30 cellular contexts compared by ENCODE assay signal in the genomic region with DNA sequence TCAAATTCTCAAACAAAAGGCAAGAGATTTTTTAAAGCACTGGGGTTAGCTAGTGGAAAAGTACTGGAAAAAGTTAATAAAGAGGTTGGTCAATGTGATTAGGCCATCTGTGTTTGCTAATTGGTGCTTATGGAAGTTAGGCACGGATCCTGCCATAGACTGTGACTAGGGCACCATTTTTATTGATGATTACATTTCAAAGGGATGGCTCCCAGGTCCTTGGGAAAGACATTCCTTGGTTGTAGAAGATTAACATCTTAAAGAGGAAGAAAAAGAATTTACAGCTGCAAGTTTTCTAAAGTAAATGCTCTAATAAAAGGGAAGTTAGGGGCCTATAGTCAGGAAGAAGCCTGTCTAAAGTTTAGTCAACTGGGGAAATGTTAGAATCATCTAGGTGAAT.
"Had no signal": no experiment of that assay in that cellular context is flagged by ENCODE, and none has a peak within 500 bp of the region (broad histone marks: within the 10 kb centered on the region; RNA-seq: fewer than 3 reads in every experiment).

No MANE protein-coding gene starts in this region.

- DNase-seq: colonic mucosa; effector CD8-positive, alpha-beta T cell; endodermal cell; foreskin keratinocyte; heart left ventricle; left cardiac atrium; left lung; mesenchymal stem cell; mucosa of descending colon; naive B cell; nucleus accumbens; posterior cingulate gyrus; psoas muscle; right cardiac atrium; sigmoid colon; spleen; stimulated activated CD4-positive, alpha-beta T cell treated with anti-CD3 and anti-CD28 coated beads, Interleukin-4, amount 100 ng/mL, for 4 hours; stimulated activated naive CD8-positive, alpha-beta T cell treated with anti-CD3 and anti-CD28 coated beads, Interleukin-15, Interleukin-2, amounts not matched to agents 100 U/mL and 50 U/mL, for 24 hours; upper lobe of left lung had no signal

- H3K27ac Mint-ChIP-seq: dendritic cell treated with granulocyte-macrophage colony-stimulating factor and Interleukin-4, amounts not matched to agents 40 ng/mL and 50 ng/mL, for 4 days; endodermal cell; mesothelial cell of epicardium; naive B cell; natural killer cell treated with Interleukin-12 subunit alpha and Interleukin-12 subunit beta and Interleukin-15 and Interleukin-18, amount 100 ng/mL, for 72 hours; stimulated activated memory B cell treated with anti-CD40 and anti-IgM and Interleukin-4, amounts not matched to agents 10 μg/mL and 1 μg/mL and 100 μg/mL, for 72 hours had no signal

- H3K27me3 ChIP-seq: colonic mucosa, foreskin keratinocyte, gastroesophageal sphincter, heart left ventricle, hepatocyte, left lung, sigmoid colon, spleen, tibial nerve, upper lobe of left lung had no signal

- H3K4me3 ChIP-seq: colonic mucosa, gastroesophageal sphincter, heart left ventricle, hepatocyte, left lung, mucosa of descending colon, psoas muscle, sigmoid colon, spleen, thoracic aorta, tibial nerve, upper lobe of left lung had no signal

- H3K27me3 Mint-ChIP-seq: dendritic cell treated with granulocyte-macrophage colony-stimulating factor and Interleukin-4, amounts not matched to agents 40 ng/mL and 50 ng/mL, for 4 days; naive B cell; natural killer cell treated with Interleukin-12 subunit alpha and Interleukin-12 subunit beta and Interleukin-15 and Interleukin-18, amount 100 ng/mL, for 72 hours; stimulated activated memory B cell treated with anti-CD40 and anti-IgM and Interleukin-4, amounts not matched to agents 10 μg/mL and 1 μg/mL and 100 μg/mL, for 72 hours had no signal

- H2AFZ ChIP-seq: hepatocyte had no signal

- H3K4me1 Mint-ChIP-seq: mesothelial cell of epicardium; naive B cell; neural crest cell; stimulated activated memory B cell treated with anti-CD40 and anti-IgM and Interleukin-4, amounts not matched to agents 10 μg/mL and 1 μg/mL and 100 μg/mL, for 72 hours had no signal

- H3K36me3 Mint-ChIP-seq: naive B cell; natural killer cell treated with Interleukin-12 subunit alpha and Interleukin-12 subunit beta and Interleukin-15 and Interleukin-18, amount 100 ng/mL, for 72 hours; stimulated activated memory B cell treated with anti-CD40 and anti-IgM and Interleukin-4, amounts not matched to agents 10 μg/mL and 1 μg/mL and 100 μg/mL, for 72 hours had no signal

- H3K36me3 ChIP-seq: colonic mucosa, gastroesophageal sphincter, heart left ventricle, left lung, sigmoid colon, spleen, thoracic aorta, tibial nerve, upper lobe of left lung had no signal

- H3K9me3 ChIP-seq: colonic mucosa, gastroesophageal sphincter, left lung, mucosa of descending colon, psoas muscle, sigmoid colon, thoracic aorta, tibial nerve, upper lobe of left lung had no signal

- H3K79me2 ChIP-seq: hepatocyte had no signal

- ATAC-seq: esophagus mucosa; foreskin keratinocyte; gastroesophageal sphincter; heart left ventricle; left cardiac atrium; left lung; mucosa of descending colon; natural killer cell treated with Interleukin-12 subunit alpha and Interleukin-12 subunit beta and Interleukin-15 and Interleukin-18, amount 100 ng/mL, for 72 hours; psoas muscle; right cardiac atrium; stimulated activated memory B cell treated with anti-CD40 and anti-IgM and Interleukin-4, amounts not matched to agents 10 μg/mL and 1 μg/mL and 100 μg/mL, for 72 hours; stimulated activated naive CD8-positive, alpha-beta T cell treated with anti-CD3 and anti-CD28 coated beads, Interleukin-15, Interleukin-2, amounts not matched to agents 100 U/mL and 50 U/mL, for 24 hours had no signal

- H3K9me3 Mint-ChIP-seq: dendritic cell treated with granulocyte-macrophage colony-stimulating factor and Interleukin-4, amounts not matched to agents 40 ng/mL and 50 ng/mL, for 4 days had no signal

- H3K27ac ChIP-seq: colonic mucosa, epithelial cell of prostate, foreskin keratinocyte, gastroesophageal sphincter, heart left ventricle, hepatocyte, left lung, psoas muscle, sigmoid colon, spleen, thoracic aorta, tibial nerve, upper lobe of left lung had no signal

- H3K4me3 Mint-ChIP-seq: dendritic cell treated with granulocyte-macrophage colony-stimulating factor and Interleukin-4, amounts not matched to agents 40 ng/mL and 50 ng/mL, for 4 days; endodermal cell; mesothelial cell of epicardium; naive B cell; natural killer cell treated with Interleukin-12 subunit alpha and Interleukin-12 subunit beta and Interleukin-15 and Interleukin-18, amount 100 ng/mL, for 72 hours; neural crest cell; stimulated activated memory B cell treated with anti-CD40 and anti-IgM and Interleukin-4, amounts not matched to agents 10 μg/mL and 1 μg/mL and 100 μg/mL, for 72 hours had no signal

- H3K4me2 ChIP-seq: hepatocyte had no signal

- H3K4me1 ChIP-seq: colonic mucosa, foreskin keratinocyte, gastroesophageal sphincter, heart left ventricle, left lung, psoas muscle, sigmoid colon, spleen, tibial nerve, upper lobe of left lung had no signal
